Comparison of ENCODE assay signal across 11 cellular contexts in the genomic region with DNA sequence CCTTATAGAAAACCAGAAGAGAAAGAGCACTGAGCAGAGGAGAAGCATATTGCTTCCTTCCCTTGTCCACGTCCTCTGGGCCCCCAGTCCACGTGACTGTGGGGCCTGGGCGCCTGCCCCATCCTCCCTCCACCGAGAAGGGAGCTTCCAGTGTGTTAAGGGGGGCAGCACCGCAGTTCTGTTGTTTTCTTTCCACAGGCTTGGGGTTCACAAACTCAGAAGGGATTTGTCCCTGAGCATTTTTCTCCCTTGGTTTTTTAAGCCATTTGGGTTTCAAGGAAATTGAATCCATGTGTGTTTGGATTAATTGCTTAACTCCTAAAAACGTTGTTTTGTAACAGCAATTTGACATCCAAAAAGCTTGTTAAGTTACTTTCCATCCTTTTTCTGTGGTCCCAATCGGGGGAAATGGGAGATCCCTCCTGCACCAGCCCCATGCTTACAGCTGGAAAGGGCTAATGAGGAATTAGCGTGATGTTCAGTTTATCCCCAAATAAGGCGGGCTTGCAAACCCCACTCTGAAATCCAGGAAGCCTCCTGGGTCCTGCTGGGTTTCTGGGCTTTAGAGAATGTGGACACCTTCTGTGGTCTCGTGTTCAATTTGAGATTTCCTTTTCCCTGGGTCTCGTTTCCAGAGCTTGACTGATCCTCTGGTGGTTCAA.
DNase-seq lines count a peak whose midpoint lies in the region; ATAC-seq and TF ChIP-seq lines count a peak whose summit lies in the region.
"Had no signal": no experiment of that assay in that cellular context is flagged by ENCODE, and none has a peak within 500 bp of the region (broad histone marks: within the 10 kb centered on the region; RNA-seq: fewer than 3 reads in every experiment).

No MANE protein-coding gene starts in this region.

- H3K36me3 Mint-ChIP-seq in activated naive CD4-positive, alpha-beta T cell treated with anti-CD3 and anti-CD28 coated beads, Interleukin-2, amount 10 ng/mL, durations not matched to agents 7 days and 5 days = no peaks in the 10 kb centered on the region

- peaks cover 32% of the 10 kb centered on the region for H3K4me1 Mint-ChIP-seq in activated naive CD4-positive, alpha-beta T cell treated with anti-CD3 and anti-CD28 coated beads, Interleukin-2, amount 10 ng/mL, durations not matched to agents 7 days and 5 days

- TF ChIP-seq POLR2A in tibial nerve (IDR thresholded peaks at IDR 0.05) = no peak

- no peak for TF ChIP-seq CTCF in tibial nerve (IDR thresholded peaks at IDR 0.05)

- CTCF ChIA-PET in activated naive CD4-positive, alpha-beta T cell treated with anti-CD3 and anti-CD28 coated beads, Interleukin-2, amount 10 ng/mL, durations not matched to agents 7 days and 5 days (lab: Charles Lee) = interaction anchor here (0.7 to 1.1 kb wide), 2 partner anchors 9 to 56 kb away, joined by 3 to 4 read pairs; no protein-coding TSS in a partner anchor

- H3K4me3 ChIP-seq in tibial nerve = peak overlapping the region in 1 of 4 donors; percentile 24
- H3K4me3 ChIP-seq: right lobe of liver had no signal

- no peaks in the 10 kb centered on the region for H3K9me3 ChIP-seq in tibial nerve
- H3K9me3 ChIP-seq: right lobe of liver had no signal

- H3K27me3 ChIP-seq in tibial nerve = no peaks in the 10 kb centered on the region
- H3K27me3 ChIP-seq: right lobe of liver had no signal

- H3K36me3 ChIP-seq in tibial nerve = no peaks in the 10 kb centered on the region
- H3K36me3 ChIP-seq: right lobe of liver had no signal

- H3K9me3 Mint-ChIP-seq in activated naive CD4-positive, alpha-beta T cell treated with anti-CD3 and anti-CD28 coated beads, Interleukin-2, amount 10 ng/mL, durations not matched to agents 7 days and 5 days = no peaks in the 10 kb centered on the region
- H3K9me3 Mint-ChIP-seq: dendritic cell treated with granulocyte-macrophage colony-stimulating factor and Interleukin-4, amounts not matched to agents 40 ng/mL and 50 ng/mL, for 4 days had no signal

- peak overlapping the region; percentile 92 for H3K27ac Mint-ChIP-seq in activated naive CD4-positive, alpha-beta T cell treated with anti-CD3 and anti-CD28 coated beads, Interleukin-2, amount 10 ng/mL, durations not matched to agents 7 days and 5 days

- H3K27ac ChIP-seq in tibial nerve = peak overlapping the region in 3 of 4 donors; percentile 38 to 76 (median 70)
- H3K27ac ChIP-seq: right lobe of liver had no signal

- H3K4me1 ChIP-seq in tibial nerve = peaks cover 0 to 37% (median 10%) of the 10 kb centered on the region in 4 donors

- H3K4me3 Mint-ChIP-seq in activated naive CD4-positive, alpha-beta T cell treated with anti-CD3 and anti-CD28 coated beads, Interleukin-2, amount 10 ng/mL, durations not matched to agents 7 days and 5 days = peak overlapping the region; percentile 44

- H3K27me3 Mint-ChIP-seq in activated naive CD4-positive, alpha-beta T cell treated with anti-CD3 and anti-CD28 coated beads, Interleukin-2, amount 10 ng/mL, durations not matched to agents 7 days and 5 days = peaks cover 39% of the 10 kb centered on the region

- 36 to 42% methylated on average over 11 of the region's 11 CpGs for WGBS in tibial nerve, 2 donors

- peak in 1 of 2 donors; percentile 24 for TF ChIP-seq EP300 in tibial nerve (IDR thresholded peaks at IDR 0.05)

- ATAC-seq in left lobe of liver = no peak
- ATAC-seq in GM18517 (IDR thresholded peaks at IDR 0.05; ENCODE audit: unreplicated experiment) = no peak
- ATAC-seq: HCT116, right lobe of liver had no signal

- no peak for DNase-seq in activated naive CD4-positive, alpha-beta T cell treated with anti-CD3 and anti-CD28 coated beads, Interleukin-2, amount 10 ng/mL, durations not matched to agents 7 days and 5 days
- no peak for DNase-seq in activated naive CD4-positive, alpha-beta T cell treated with Interleukin-2 at 50 U/mL for 16 hours
- peak; percentile 49 for DNase-seq in activated CD8-positive, alpha-beta memory T cell treated with anti-CD3 and anti-CD28 coated beads, Interleukin-2, amount 50 U/mL, for 48 hours
- DNase-seq in left lobe of liver (ENCODE audit: low spot score) (peak; percentile 15), tibial nerve (ENCODE audit: low spot score in 2 of 2) (no peak), NCI-H1694 treated with DMSO at 0.1 percent for 48 hours (lab: John Stamatoyannopoulos, UW) (no peak)
- DNase-seq in stimulated activated CD4-positive, alpha-beta T cell treated with anti-CD3 and anti-CD28 coated beads, Interleukin-2, amount 100 ng/mL, for 48 hours = no peak
- DNase-seq: right lobe of liver had no signal

Comparison
In these comparisons a context has a peak if more than half of its experiments do, and no peak if none do; other contexts are left out.
1. DNase-seq: peak in activated CD8-positive, alpha-beta memory T cell treated with anti-CD3 and anti-CD28 coated beads, Interleukin-2, amount 50 U/mL, for 48 hours (single experiment) and left lobe of liver (single experiment); none in activated naive CD4-positive, alpha-beta T cell treated with anti-CD3 and anti-CD28 coated beads, Interleukin-2, amount 10 ng/mL, durations not matched to agents 7 days and 5 days (single experiment), activated naive CD4-positive, alpha-beta T cell treated with Interleukin-2 at 50 U/mL for 16 hours (single experiment), tibial nerve (0 of 2), NCI-H1694 treated with DMSO at 0.1 percent for 48 hours (single experiment) and stimulated activated CD4-positive, alpha-beta T cell treated with anti-CD3 and anti-CD28 coated beads, Interleukin-2, amount 100 ng/mL, for 48 hours (0 of 2).